In the genomic region with DNA sequence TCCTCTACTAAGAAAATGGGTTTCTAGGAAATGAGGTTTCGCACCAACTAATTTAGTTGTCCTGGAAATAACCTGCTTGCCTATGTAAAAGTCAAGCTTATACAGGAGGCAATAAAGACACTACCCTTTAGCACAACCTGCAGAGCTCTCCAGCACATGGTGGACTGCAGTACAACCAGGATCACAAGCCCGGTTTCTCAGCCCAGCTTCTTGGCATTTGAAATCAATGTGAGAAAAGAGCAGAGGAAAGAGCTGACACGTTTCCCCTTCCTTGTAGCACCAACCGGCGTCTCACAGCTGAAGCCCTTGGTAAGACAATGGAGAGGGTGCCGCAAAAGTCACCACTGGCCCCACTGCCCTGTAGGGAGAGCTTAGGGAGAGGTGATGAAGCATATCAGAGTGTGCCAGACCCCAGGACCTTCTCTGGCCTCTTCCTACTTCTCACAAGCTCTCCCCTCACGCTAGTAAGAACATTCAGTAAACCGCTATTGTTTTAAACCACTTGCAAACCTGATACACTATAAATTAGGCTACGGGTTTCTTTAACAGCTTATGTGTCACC, we compare ENCODE assay signal across 8 cellular contexts. TPM values are rescaled to one million over a fixed set of nuclear protein-coding genes. Genes with fewer than 3 reads are reported as not detected.
DNase-seq lines count a peak whose midpoint lies in the region; ATAC-seq lines count a peak whose summit lies in the region.

No MANE protein-coding gene starts in this region.

- peak overlapping the region; percentile 48 for H3K4me3 Mint-ChIP-seq in activated T-cell treated with anti-CD3 and anti-CD28 coated beads, Interleukin-2, amount 50 U/mL, for 24 hours

- peaks cover 62% of the 10 kb centered on the region for H3K4me1 Mint-ChIP-seq in activated T-cell treated with anti-CD3 and anti-CD28 coated beads, Interleukin-2, amount 50 U/mL, for 24 hours (ENCODE audit: low read depth)

- peaks cover 13% of the 10 kb centered on the region for H3K36me3 ChIP-seq in mesodermal cell (ENCODE audit: control insufficient read depth, insufficient read depth, low read length)

- DNase-seq in activated T-cell treated with anti-CD3 and anti-CD28 coated beads, Interleukin-2, amount 50 U/mL, for 24 hours, result peak; percentile 42
- no peak for DNase-seq in stimulated activated CD4-positive, alpha-beta T cell treated with anti-CD3 and anti-CD28 coated beads, Interleukin-2, amount 100 ng/mL, for 48 hours
- no peak for DNase-seq in NCI-H2196 treated with DMSO at 0.1 percent for 48 hours (lab: John Stamatoyannopoulos, UW; ENCODE audit: unreplicated experiment)

- H3K4me3 ChIP-seq in mesodermal cell (ENCODE audit: extremely low read depth, insufficient read depth, low read length, poor library complexity, severe bottlenecking), result no peak overlapping the region

- peaks cover 35% of the 10 kb centered on the region for H3K4me1 ChIP-seq in mesodermal cell (ENCODE audit: control insufficient read depth, insufficient read depth, low read length, poor library complexity, severe bottlenecking)

- H3K27ac ChIP-seq in mesodermal cell (ENCODE audit: low read depth, low read length, severe bottlenecking), result peak overlapping the region; percentile 53

- H3K27ac Mint-ChIP-seq in activated T-cell treated with anti-CD3 and anti-CD28 coated beads, Interleukin-2, amount 50 U/mL, for 24 hours, result peak overlapping the region; percentile 79

- ATAC-seq in GM18498 (IDR thresholded peaks at IDR 0.05; ENCODE audit: unreplicated experiment), result peak; percentile 58
- ATAC-seq in HG02938 (IDR thresholded peaks at IDR 0.05; ENCODE audit: unreplicated experiment), result peak; percentile 47
- ATAC-seq in HG02763 (IDR thresholded peaks at IDR 0.05; ENCODE audit: unreplicated experiment), result no peak
- no peak for ATAC-seq in GM18870 (IDR thresholded peaks at IDR 0.05; ENCODE audit: unreplicated experiment)

- H3K36me3 Mint-ChIP-seq in activated T-cell treated with anti-CD3 and anti-CD28 coated beads, Interleukin-2, amount 50 U/mL, for 24 hours (ENCODE audit: low read depth), result no peaks in the 10 kb centered on the region

- H3K9me3 Mint-ChIP-seq in activated T-cell treated with anti-CD3 and anti-CD28 coated beads, Interleukin-2, amount 50 U/mL, for 24 hours, result no peaks in the 10 kb centered on the region

- H3K9me3 ChIP-seq in mesodermal cell (ENCODE audit: control insufficient read depth, low read length), result no peaks in the 10 kb centered on the region

- WGBS in mesodermal cell (ENCODE audit: insufficient coverage in 2 of 2), 2 experiments, result 78 to 80% methylated on average over 2 to 3 of the region's 9 CpGs

- no peaks in the 10 kb centered on the region for H3K27me3 Mint-ChIP-seq in activated T-cell treated with anti-CD3 and anti-CD28 coated beads, Interleukin-2, amount 50 U/mL, for 24 hours

RNA-seq across cellular contexts. Expression of gene SPTLC2, which starts 8.6 kb away (rescaled TPM):
- polyA plus RNA-seq in mesodermal cell (2013, experiment 1 of 2), result 16.1 TPM
- polyA plus RNA-seq in mesodermal cell (2013, experiment 2 of 2), result 14.6 TPM

Comparison
In these comparisons a context has a peak if more than half of its experiments do, and no peak if none do; other contexts are left out.
1. ATAC-seq: peak in GM18498 (single experiment) and HG02938 (single experiment); none in HG02763 (single experiment) and GM18870 (single experiment).